ENCODE assay signal across 9 cellular contexts in genomic region chr18:69958422-69958821, GRCh38.
A peak's percentile ranks its signal among the peaks of the same experiment; 100 is the strongest.
DNase-seq lines count a peak whose midpoint lies in the region; ATAC-seq lines count a peak whose summit lies in the region.
"Had no signal": no experiment of that assay in that cellular context is flagged by ENCODE, and none has a peak within 500 bp of the region (broad histone marks: within the 10 kb centered on the region; RNA-seq: fewer than 3 reads in every experiment).

No MANE protein-coding gene starts in this region.

- peaks cover 30% of the 10 kb centered on the region for H3K4me1 ChIP-seq in effector memory CD4-positive, alpha-beta T cell (ENCODE audit: control insufficient read depth, insufficient read depth, low read length, poor library complexity, severe bottlenecking)
- H3K4me1 ChIP-seq: parathyroid adenoma had no signal

- ATAC-seq in GM18517 (IDR thresholded peaks at IDR 0.05; ENCODE audit: unreplicated experiment), result peak; percentile 68
- peak; percentile 57 for ATAC-seq in GM21360 (IDR thresholded peaks at IDR 0.05; ENCODE audit: unreplicated experiment)
- peak; percentile 43 for ATAC-seq in HG03103 (IDR thresholded peaks at IDR 0.05; ENCODE audit: low read depth, unreplicated experiment)

- no peaks in the 10 kb centered on the region for H3K27me3 ChIP-seq in effector memory CD4-positive, alpha-beta T cell (replicated peaks; ENCODE audit: control insufficient read depth, insufficient read depth, low read length, poor library complexity, severe bottlenecking)

- H3K36me3 ChIP-seq in effector memory CD4-positive, alpha-beta T cell (ENCODE audit: control insufficient read depth, insufficient read depth, low read length), result no peaks in the 10 kb centered on the region

- no peaks in the 10 kb centered on the region for H3K9me3 ChIP-seq in effector memory CD4-positive, alpha-beta T cell (ENCODE audit: control insufficient read depth, low read length)

- no peak overlapping the region for H3K4me3 ChIP-seq in effector memory CD4-positive, alpha-beta T cell (ENCODE audit: insufficient read depth, low read depth, low read length, poor library complexity, severe bottlenecking)

- peak overlapping the region; percentile 70 for H3K27ac ChIP-seq in effector memory CD4-positive, alpha-beta T cell (ENCODE audit: insufficient read depth, low read length, poor library complexity, severe bottlenecking)
- H3K27ac ChIP-seq: parathyroid adenoma had no signal

- DNase-seq in effector memory CD4-positive, alpha-beta T cell, result no peak
- DNase-seq in COR-L47 (lab: John Stamatoyannopoulos, UW) (no peak), kidney tubule cell (ENCODE audit: low spot score) (no peak), DMS79 treated with DMSO at 0.1 percent for 48 hours (lab: John Stamatoyannopoulos, UW) (no peak)
- DNase-seq: NCI-H1930 had no signal
